In the genomic region with DNA sequence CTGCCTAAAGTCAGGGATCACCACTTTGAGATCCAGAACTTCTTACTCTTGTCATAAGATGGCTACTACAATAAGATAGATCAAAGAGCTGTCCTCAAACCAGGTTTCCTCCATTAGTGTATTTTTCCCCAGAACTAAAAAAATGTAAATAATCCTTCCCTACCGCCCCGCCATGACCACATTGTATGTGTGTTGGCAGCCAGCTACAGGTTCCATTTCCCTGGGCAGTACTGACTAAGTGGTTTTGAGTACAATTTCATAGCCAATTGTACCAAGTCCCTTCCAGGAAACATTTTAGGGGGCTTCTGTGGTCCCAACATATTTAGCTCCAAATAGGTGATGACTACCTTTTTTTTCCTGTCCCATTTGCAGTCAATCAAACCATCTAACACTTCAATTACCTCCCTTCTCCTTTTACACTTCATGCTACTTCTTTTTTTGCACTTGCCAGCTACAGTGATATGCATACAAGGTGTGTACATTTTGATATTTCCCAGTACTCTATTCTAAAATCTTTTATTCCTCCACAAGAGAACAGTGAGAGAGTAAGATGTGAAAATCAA, we compare ENCODE assay signal across 1 cellular context.
TF ChIP-seq lines count a peak whose summit lies in the region.

No MANE protein-coding gene starts in this region.

TF ChIP-seq in SK-N-SH, 30 proteins besides CTCF, POLR2A, EP300 and RAD21 (continued from another document):
- no peak for TF ChIP-seq FOXM1 (IDR thresholded peaks at IDR 0.05; ENCODE audit: low read depth)
- no peak for TF ChIP-seq YY1 (IDR thresholded peaks at IDR 0.05; ENCODE audit: low read depth)
- no peak for TF ChIP-seq FOXJ3 (CRISPR knock-in tag; IDR thresholded peaks at IDR 0.05)
- TF ChIP-seq RFX5 (IDR thresholded peaks at IDR 0.05; ENCODE audit: low read length) = no peak
- TF ChIP-seq POLR2AphosphoS5 (IDR thresholded peaks at IDR 0.05; ENCODE audit: low read depth, low read length) = no peak
- no peak for TF ChIP-seq SIN3A (IDR thresholded peaks at IDR 0.05; ENCODE audit: borderline replicate concordance, low read depth, low read length)
- no peak for TF ChIP-seq MXI1 (IDR thresholded peaks at IDR 0.05; ENCODE audit: low read depth, low read length)
